10 cellular contexts compared by ENCODE assay signal in the genomic region with DNA sequence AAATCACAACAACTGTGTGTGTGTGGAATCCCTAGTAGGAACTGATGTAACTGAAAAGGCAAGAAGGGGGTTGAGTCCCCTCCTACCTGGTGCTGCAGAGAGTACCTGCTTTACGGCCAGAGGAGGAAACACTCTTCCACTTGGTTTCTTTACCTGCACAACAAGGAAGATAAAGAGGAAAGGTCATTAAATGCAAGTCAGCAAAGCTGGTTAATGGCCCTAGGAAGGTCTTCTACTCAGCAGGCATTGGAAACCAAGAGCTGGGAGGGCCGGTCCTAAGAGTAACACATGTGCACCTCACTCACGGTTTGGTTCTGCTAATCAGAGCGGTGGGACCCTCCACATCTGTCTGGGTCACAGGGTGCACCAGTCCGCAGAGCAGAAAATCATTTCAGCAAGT. TPM values are rescaled to one million over a fixed set of nuclear protein-coding genes. Genes with fewer than 3 reads are reported as not detected.
DNase-seq lines count a peak whose midpoint lies in the region; ATAC-seq, FAIRE-seq and TF ChIP-seq lines count a peak whose summit lies in the region.
"Not testable (repeated sequence)": the region's sequence is repeated elsewhere in the genome, so short reads cannot be mapped to it uniquely, and the experiment has no call there.
"Had no signal": no experiment of that assay in that cellular context is flagged by ENCODE, and none has a peak within 500 bp of the region (broad histone marks: within the 10 kb centered on the region; RNA-seq: fewer than 3 reads in every experiment).

No MANE protein-coding gene starts in this region.

- not testable (repeated sequence) for H3K23me2 ChIP-seq in H1 (ENCODE audit: low read depth, low read length)

- H3K36me3 Mint-ChIP-seq in activated naive CD8-positive, alpha-beta T cell; natural killer cell: not testable (repeated sequence)
- H3K36me3 Mint-ChIP-seq in stimulated activated memory B cell treated with anti-CD40 and anti-IgM and Interleukin-4, amounts not matched to agents 10 μg/mL and 1 μg/mL and 100 μg/mL, for 72 hours, result peaks cover 10% of the 10 kb centered on the region

- not testable (repeated sequence) for H3K18ac ChIP-seq in H1 (ENCODE audit: extremely low read depth, low read length)

- H3K4me3 Mint-ChIP-seq in activated naive CD8-positive, alpha-beta T cell, result peak overlapping the region; percentile 92
- H3K4me3 Mint-ChIP-seq in natural killer cell, result peak overlapping the region; percentile 90
- H3K4me3 Mint-ChIP-seq in stimulated activated memory B cell treated with anti-CD40 and anti-IgM and Interleukin-4, amounts not matched to agents 10 μg/mL and 1 μg/mL and 100 μg/mL, for 72 hours, result peak overlapping the region; percentile 91

- H2BK12ac ChIP-seq in H1 (ENCODE audit: low read depth, low read length), result not testable (repeated sequence)

- H3K23ac ChIP-seq in H1 (ENCODE audit: insufficient read length), result not testable (repeated sequence)

- FAIRE-seq in H1 (lab: Jason Lieb, UNC), result peak; percentile 7

- not testable (repeated sequence) for H4K91ac ChIP-seq in H1 (replicated peaks; ENCODE audit: insufficient read length, low read length)

- H3K27me3 Mint-ChIP-seq in activated naive CD8-positive, alpha-beta T cell; natural killer cell (ENCODE audit: low read depth in 2 of 2); stimulated activated memory B cell treated with anti-CD40 and anti-IgM and Interleukin-4, amounts not matched to agents 10 μg/mL and 1 μg/mL and 100 μg/mL, for 72 hours: not testable (repeated sequence)

- H4K8ac ChIP-seq in H1 (ENCODE audit: extremely low read depth, insufficient read depth, low read length), result not testable (repeated sequence)

- not testable (repeated sequence) for H2AK5ac ChIP-seq in H1 (ENCODE audit: low read depth, low read length)

- H3K4ac ChIP-seq in H1 (replicated peaks; ENCODE audit: insufficient read length, low read depth, low read length), result not testable (repeated sequence)

- not testable (repeated sequence) for TF ChIP-seq EP300 in H1 (IDR thresholded peaks at IDR 0.05; ENCODE audit: borderline replicate concordance in 1 of 2, low read depth in 2 of 2, low read length in 2 of 2)

- H3K4me2 ChIP-seq in BLaER1 (peak overlapping the region; percentile 83), H1 (ENCODE audit: insufficient read depth in 1 of 2, low read depth in 2 of 2, low read length in 2 of 2) (peak overlapping the region; percentile 77 to 82)

- not testable (repeated sequence) for H2BK5ac ChIP-seq in H1 (ENCODE audit: low read depth, low read length)

- CTCF ChIA-PET in H1 (lab: Charles Lee; ENCODE audit: partially characterized antibody), result interaction anchor here (0.6 kb wide), 1 partner anchor 1134 kb away, joined by 3 read pairs; no protein-coding TSS in a partner anchor

- H3K4me1 Mint-ChIP-seq in activated naive CD8-positive, alpha-beta T cell (ENCODE audit: low read depth); stimulated activated memory B cell treated with anti-CD40 and anti-IgM and Interleukin-4, amounts not matched to agents 10 μg/mL and 1 μg/mL and 100 μg/mL, for 72 hours: not testable (repeated sequence)
- peaks cover 8 to 14% of the 10 kb centered on the region in 2 donors for H3K4me1 Mint-ChIP-seq in natural killer cell

- H3K9ac ChIP-seq in BLaER1, result peak overlapping the region; percentile 92
- H3K9ac ChIP-seq in HUES48 (ENCODE audit: low read depth, low read length), result peak overlapping the region; percentile 60; the same call in 1 of the 2 replicates
- H3K9ac ChIP-seq in SK-N-MC (ENCODE audit: insufficient read length), result peak overlapping the region; percentile 87
- peak overlapping the region; percentile 40 to 79 (median 68); a peak in 6 of 7 replicates for H3K9ac ChIP-seq in H1 (replicated peaks in 1 of 4; ENCODE audit: extremely low read depth in 1 of 4, low read depth in 3 of 4, low read length in 3 of 4)

- H2BK120ac ChIP-seq in H1 (replicated peaks; ENCODE audit: low read depth, low read length), result not testable (repeated sequence)

- not testable (repeated sequence) for H2BK15ac ChIP-seq in H1 (ENCODE audit: low read length)

- 60% methylated on average over 3 of the region's 5 CpGs; no CpG with 5 or more reads in 1 of the 2 experiments for WGBS in H1 (ENCODE audit: extremely low coverage in 1 of 2, insufficient coverage in 1 of 2, insufficient read length in 1 of 2, insufficient replicate concordance in 2 of 2, low coverage in 1 of 2, low lambda C conversion rate in 2 of 2, missing lambda C conversion rate in 1 of 2), 2 experiments

- not testable (repeated sequence) for DNase-seq in SK-N-MC (ENCODE audit: low read depth, low spot score); H1 (ENCODE audit: low read depth in 1 of 2, low spot score in 2 of 2); natural killer cell

- not testable (repeated sequence) for TF ChIP-seq CTCF in H1 (IDR thresholded peaks at IDR 0.05; ENCODE audit: control extremely low read depth in 1 of 3, insufficient read depth in 1 of 3, low read depth in 1 of 3, low read length in 3 of 3); natural killer cell (IDR thresholded peaks at IDR 0.05)

- POLR2A ChIA-PET in H1 (lab: Charles Lee; ENCODE audit: partially characterized antibody), result not testable (repeated sequence)

- H3K27ac Mint-ChIP-seq in activated naive CD8-positive, alpha-beta T cell, result not testable (repeated sequence)
- peak overlapping the region; percentile 92 to 99 for H3K27ac Mint-ChIP-seq in natural killer cell
- H3K27ac Mint-ChIP-seq in stimulated activated memory B cell treated with anti-CD40 and anti-IgM and Interleukin-4, amounts not matched to agents 10 μg/mL and 1 μg/mL and 100 μg/mL, for 72 hours, result peak overlapping the region; percentile 88

- not testable (repeated sequence) for ATAC-seq in natural killer cell; stimulated activated memory B cell treated with anti-CD40 and anti-IgM and Interleukin-4, amounts not matched to agents 10 μg/mL and 1 μg/mL and 100 μg/mL, for 72 hours

- peaks cover 11% of the 10 kb centered on the region; the same call in 1 of the 2 replicates for H3K9me3 ChIP-seq in BLaER1
- not testable (repeated sequence) for H3K9me3 ChIP-seq in HUES48 (ENCODE audit: control insufficient read depth, insufficient read depth, low read length); SK-N-MC (ENCODE audit: low read depth, low read length); H1 (ENCODE audit: insufficient read depth in 2 of 2, low read depth in 1 of 2, low read length in 1 of 2)

- H3K4me3 ChIP-seq in BLaER1, result peak overlapping the region; percentile 84
- peak overlapping the region; percentile 78 for H3K4me3 ChIP-seq in HUES48 (ENCODE audit: low read depth, low read length)
- peak overlapping the region; percentile 79 for H3K4me3 ChIP-seq in SK-N-MC
- peak overlapping the region; percentile 54 to 81 (median 58) for H3K4me3 ChIP-seq in H1 (ENCODE audit: extremely low read depth in 1 of 4, insufficient read depth in 2 of 4, low read depth in 3 of 4, low read length in 4 of 4)
- peak overlapping the region; percentile 72 for H3K4me3 ChIP-seq in iPS-11a (ENCODE audit: low read depth, low read length)

- H4K5ac ChIP-seq in H1 (ENCODE audit: insufficient read length, low read depth, low read length), result not testable (repeated sequence)

- not testable (repeated sequence) for H3K79me1 ChIP-seq in H1 (ENCODE audit: low read depth, low read length)

- not testable (repeated sequence) for H3K14ac ChIP-seq in H1 (ENCODE audit: insufficient read length)

- peak overlapping the region; percentile 87 for H3K27ac ChIP-seq in BLaER1
- H3K27ac ChIP-seq in HUES48 (ENCODE audit: low read depth, low read length); SK-N-MC; H1 (ENCODE audit: low read depth, low read length): not testable (repeated sequence)

- not testable (repeated sequence) for H3K56ac ChIP-seq in H1 (replicated peaks; ENCODE audit: insufficient read length, low read depth, low read length)

- TF ChIP-seq RAD21 in H1 (IDR thresholded peaks at IDR 0.05 in 1 of 2, conservative IDR thresholded peaks at IDR 0.05 in 1 of 2; ENCODE audit: low read depth in 2 of 2, low read length in 2 of 2), result not testable (repeated sequence)

- not testable (repeated sequence) for H2AFZ ChIP-seq in H1 (ENCODE audit: low read length)

- H3K36me3 ChIP-seq in BLaER1; HUES48 (ENCODE audit: control insufficient read depth, insufficient read depth, low read length); SK-N-MC (ENCODE audit: insufficient read depth, low read length); H1 (ENCODE audit: control insufficient read depth in 2 of 4, insufficient read depth in 4 of 4, low read length in 3 of 4): not testable (repeated sequence)

- TF ChIP-seq POLR2A in H1 (IDR thresholded peaks at IDR 0.05; ENCODE audit: control extremely low read depth in 1 of 2, low read depth in 2 of 2, low read length in 2 of 2), result not testable (repeated sequence)

- not testable (repeated sequence) for H3K9me3 Mint-ChIP-seq in activated naive CD8-positive, alpha-beta T cell (ENCODE audit: low read depth); natural killer cell; stimulated activated memory B cell treated with anti-CD40 and anti-IgM and Interleukin-4, amounts not matched to agents 10 μg/mL and 1 μg/mL and 100 μg/mL, for 72 hours

- H3K27me3 ChIP-seq in BLaER1; HUES48 (ENCODE audit: control insufficient read depth, insufficient read depth, low read length); H1 (replicated peaks in 1 of 4; ENCODE audit: control insufficient read depth in 3 of 4, extremely low read depth in 1 of 4, insufficient read depth in 3 of 4, low read length in 3 of 4): not testable (repeated sequence)

- not testable (repeated sequence) for H3K79me2 ChIP-seq in H1 (ENCODE audit: control insufficient read depth in 1 of 2, insufficient read depth in 2 of 2, low read length in 2 of 2)

- intact Hi-C loops in natural killer cell (cut with micrococcal nuclease), result loop anchor here (10.0 kb wide), 2 partner anchors 63 to 433 kb away; a partner anchor contains a TSS

- H4K20me1 ChIP-seq in BLaER1; H1 (replicated peaks in 1 of 2; ENCODE audit: control insufficient read depth in 1 of 2, insufficient read depth in 2 of 2, low read length in 2 of 2): not testable (repeated sequence)

- H2BK20ac ChIP-seq in H1 (ENCODE audit: low read length), result not testable (repeated sequence)

- H3K4me1 ChIP-seq in BLaER1, result peaks cover 11% of the 10 kb centered on the region
- H3K4me1 ChIP-seq in HUES48 (ENCODE audit: control insufficient read depth, insufficient read depth, low read length); H1 (replicated peaks in 1 of 4; ENCODE audit: control insufficient read depth in 3 of 4, insufficient read depth in 4 of 4, low read length in 3 of 4): not testable (repeated sequence)

RNA-seq across cellular contexts. Expression of a gene that starts 1.0 kb away (rescaled TPM):
- 22.5 and 25.5 TPM in 2 replicates for total RNA-seq in H1 (2021; fragmentation: NEBNext Ultra II Directional; extraction: Animal tissue kit (Norgen Biotek cat#: 25700))
- polyA plus RNA-seq in H1 (2011; rRNA removed), result 19.0 and 25.5 TPM in 2 replicates
- polyA plus RNA-seq in H1 (2011; cell fraction: cytosol; rRNA removed), result 31.0 TPM
- polyA plus RNA-seq in H1 (2011; cell fraction: nucleus; rRNA removed), result 49.7 TPM
- 23.7 to 32.2 TPM (median 28.6 TPM) in 4 replicates for polyA plus RNA-seq in H1 (2012, experiment 1 of 2)
- 24.4 TPM for polyA plus RNA-seq in H1 (2012, experiment 2 of 2)
- polyA plus RNA-seq in H1 (2013, experiment 1 of 2), result 18.0 TPM
- polyA plus RNA-seq in H1 (2013, experiment 2 of 2), result 17.6 TPM
- 17.6 and 26.2 TPM in 2 replicates for polyA minus RNA-seq in H1 (2011; rRNA and poly(A)+ RNA removed)
- 12.8 TPM for polyA minus RNA-seq in H1 (2011; cell fraction: cytosol; rRNA and poly(A)+ RNA removed)
- 21.7 TPM for polyA minus RNA-seq in H1 (2011; cell fraction: nucleus; rRNA and poly(A)+ RNA removed)
- 10 to 100 TPM; 80.9 to 94.9 (median 85.5) TPM for total RNA-seq in natural killer cell

RNA-seq across cellular contexts. Expression of a gene that starts 8.0 kb away (rescaled TPM):
- not detected in 2 replicates for total RNA-seq in H1 (2021; fragmentation: NEBNext Ultra II Directional; extraction: Animal tissue kit (Norgen Biotek cat#: 25700))
- polyA plus RNA-seq in H1 (2011; rRNA removed), result not detected in 2 replicates
- not detected for polyA plus RNA-seq in H1 (2011; cell fraction: cytosol; rRNA removed)
- not detected for polyA plus RNA-seq in H1 (2011; cell fraction: nucleus; rRNA removed)
- 0.20 TPM in 1 of 4 replicates, not detected in the others for polyA plus RNA-seq in H1 (2012, experiment 1 of 2)
- polyA plus RNA-seq in H1 (2012, experiment 2 of 2), result not detected
- not detected for polyA plus RNA-seq in H1 (2013, experiment 1 of 2)
- not detected for polyA plus RNA-seq in H1 (2013, experiment 2 of 2)
- not detected in 2 replicates for polyA minus RNA-seq in H1 (2011; rRNA and poly(A)+ RNA removed)
- not detected for polyA minus RNA-seq in H1 (2011; cell fraction: cytosol; rRNA and poly(A)+ RNA removed)
- polyA minus RNA-seq in H1 (2011; cell fraction: nucleus; rRNA and poly(A)+ RNA removed), result not detected
- total RNA-seq in natural killer cell, result not detected
- total RNA-seq: mucosa of descending colon, subcutaneous adipose tissue had no signal

RNA-seq across cellular contexts. Expression of a gene that starts 56.3 kb away (rescaled TPM):
- total RNA-seq in H1 (2021; fragmentation: NEBNext Ultra II Directional; extraction: Animal tissue kit (Norgen Biotek cat#: 25700)), result not detected in 2 replicates
- not detected in 2 replicates for polyA plus RNA-seq in H1 (2011; rRNA removed)
- not detected for polyA plus RNA-seq in H1 (2011; cell fraction: cytosol; rRNA removed)
- not detected for polyA plus RNA-seq in H1 (2011; cell fraction: nucleus; rRNA removed)
- polyA plus RNA-seq in H1 (2012, experiment 1 of 2), result 0.09 to 0.13 TPM in 2 of 4 replicates, not detected in the others
- not detected for polyA plus RNA-seq in H1 (2012, experiment 2 of 2)
- polyA plus RNA-seq in H1 (2013, experiment 1 of 2), result not detected
- not detected for polyA plus RNA-seq in H1 (2013, experiment 2 of 2)
- polyA minus RNA-seq in H1 (2011; rRNA and poly(A)+ RNA removed), result not detected in 2 replicates
- not detected for polyA minus RNA-seq in H1 (2011; cell fraction: cytosol; rRNA and poly(A)+ RNA removed)
- polyA minus RNA-seq in H1 (2011; cell fraction: nucleus; rRNA and poly(A)+ RNA removed), result not detected
- total RNA-seq in natural killer cell, result not detected
- total RNA-seq: mucosa of descending colon, subcutaneous adipose tissue had no signal
